Comparison of ENCODE assay signal across 1 cellular context in the genomic region with DNA sequence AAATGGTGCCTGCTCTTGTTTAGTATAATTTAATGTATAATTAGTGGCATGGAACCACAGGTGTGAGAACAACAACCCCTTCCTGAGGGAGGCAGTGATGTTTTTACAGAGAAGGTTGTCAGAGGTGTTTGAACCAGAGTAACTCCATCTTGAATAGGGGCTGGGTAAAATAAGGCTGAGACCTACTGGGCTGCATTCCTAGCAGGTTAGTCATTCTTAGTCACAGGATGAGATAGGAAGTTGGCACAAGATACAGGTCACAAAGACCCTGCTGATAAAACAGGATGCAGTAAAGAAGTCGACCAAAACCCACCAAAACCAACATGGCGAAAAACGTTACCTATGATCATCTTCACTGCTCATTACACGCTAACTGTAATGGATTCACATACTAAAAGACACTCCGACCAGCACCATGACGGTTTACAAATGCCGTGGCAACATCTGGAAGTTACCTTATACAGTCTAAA.
A peak's percentile ranks its signal among the peaks of the same experiment; 100 is the strongest.
TF ChIP-seq lines count a peak whose summit lies in the region.

No MANE protein-coding gene starts in this region.

TF ChIP-seq in K562, 482 proteins besides CTCF, POLR2A, EP300 and RAD21 (continued from another document and continues in another):
- TF ChIP-seq, protein P1, sequence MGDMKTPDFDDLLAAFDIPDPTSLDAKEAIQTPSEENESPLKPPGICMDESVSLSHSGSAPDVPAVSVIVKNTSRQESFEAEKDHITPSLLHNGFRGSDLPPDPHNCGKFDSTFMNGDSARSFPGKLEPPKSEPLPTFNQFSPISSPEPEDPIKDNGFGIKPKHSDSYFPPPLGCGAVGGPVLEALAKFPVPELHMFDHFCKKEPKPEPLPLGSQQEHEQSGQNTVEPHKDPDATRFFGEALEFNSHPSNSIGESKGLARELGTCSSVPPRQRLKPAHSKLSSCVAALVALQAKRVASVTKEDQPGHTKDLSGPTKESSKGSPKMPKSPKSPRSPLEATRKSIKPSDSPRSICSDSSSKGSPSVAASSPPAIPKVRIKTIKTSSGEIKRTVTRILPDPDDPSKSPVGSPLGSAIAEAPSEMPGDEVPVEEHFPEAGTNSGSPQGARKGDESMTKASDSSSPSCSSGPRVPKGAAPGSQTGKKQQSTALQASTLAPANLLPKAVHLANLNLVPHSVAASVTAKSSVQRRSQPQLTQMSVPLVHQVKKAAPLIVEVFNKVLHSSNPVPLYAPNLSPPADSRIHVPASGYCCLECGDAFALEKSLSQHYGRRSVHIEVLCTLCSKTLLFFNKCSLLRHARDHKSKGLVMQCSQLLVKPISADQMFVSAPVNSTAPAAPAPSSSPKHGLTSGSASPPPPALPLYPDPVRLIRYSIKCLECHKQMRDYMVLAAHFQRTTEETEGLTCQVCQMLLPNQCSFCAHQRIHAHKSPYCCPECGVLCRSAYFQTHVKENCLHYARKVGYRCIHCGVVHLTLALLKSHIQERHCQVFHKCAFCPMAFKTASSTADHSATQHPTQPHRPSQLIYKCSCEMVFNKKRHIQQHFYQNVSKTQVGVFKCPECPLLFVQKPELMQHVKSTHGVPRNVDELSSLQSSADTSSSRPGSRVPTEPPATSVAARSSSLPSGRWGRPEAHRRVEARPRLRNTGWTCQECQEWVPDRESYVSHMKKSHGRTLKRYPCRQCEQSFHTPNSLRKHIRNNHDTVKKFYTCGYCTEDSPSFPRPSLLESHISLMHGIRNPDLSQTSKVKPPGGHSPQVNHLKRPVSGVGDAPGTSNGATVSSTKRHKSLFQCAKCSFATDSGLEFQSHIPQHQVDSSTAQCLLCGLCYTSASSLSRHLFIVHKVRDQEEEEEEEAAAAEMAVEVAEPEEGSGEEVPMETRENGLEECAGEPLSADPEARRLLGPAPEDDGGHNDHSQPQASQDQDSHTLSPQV (IDR thresholded peaks at IDR 0.05) = peak; percentile 99
- no peak for TF ChIP-seq MAFF (IDR thresholded peaks at IDR 0.05; ENCODE audit: low read length)
- TF ChIP-seq CBFA2T2 (conservative IDR thresholded peaks at IDR 0.05) = no peak
- TF ChIP-seq ZNF561 (CRISPR knock-in tag; conservative IDR thresholded peaks at IDR 0.05) = peak; percentile 92
- TF ChIP-seq, protein P2, sequence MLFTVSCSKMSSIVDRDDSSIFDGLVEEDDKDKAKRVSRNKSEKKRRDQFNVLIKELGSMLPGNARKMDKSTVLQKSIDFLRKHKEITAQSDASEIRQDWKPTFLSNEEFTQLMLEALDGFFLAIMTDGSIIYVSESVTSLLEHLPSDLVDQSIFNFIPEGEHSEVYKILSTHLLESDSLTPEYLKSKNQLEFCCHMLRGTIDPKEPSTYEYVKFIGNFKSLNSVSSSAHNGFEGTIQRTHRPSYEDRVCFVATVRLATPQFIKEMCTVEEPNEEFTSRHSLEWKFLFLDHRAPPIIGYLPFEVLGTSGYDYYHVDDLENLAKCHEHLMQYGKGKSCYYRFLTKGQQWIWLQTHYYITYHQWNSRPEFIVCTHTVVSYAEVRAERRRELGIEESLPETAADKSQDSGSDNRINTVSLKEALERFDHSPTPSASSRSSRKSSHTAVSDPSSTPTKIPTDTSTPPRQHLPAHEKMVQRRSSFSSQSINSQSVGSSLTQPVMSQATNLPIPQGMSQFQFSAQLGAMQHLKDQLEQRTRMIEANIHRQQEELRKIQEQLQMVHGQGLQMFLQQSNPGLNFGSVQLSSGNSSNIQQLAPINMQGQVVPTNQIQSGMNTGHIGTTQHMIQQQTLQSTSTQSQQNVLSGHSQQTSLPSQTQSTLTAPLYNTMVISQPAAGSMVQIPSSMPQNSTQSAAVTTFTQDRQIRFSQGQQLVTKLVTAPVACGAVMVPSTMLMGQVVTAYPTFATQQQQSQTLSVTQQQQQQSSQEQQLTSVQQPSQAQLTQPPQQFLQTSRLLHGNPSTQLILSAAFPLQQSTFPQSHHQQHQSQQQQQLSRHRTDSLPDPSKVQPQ (CRISPR knock-in tag; IDR thresholded peaks at IDR 0.05; ENCODE audit: borderline replicate concordance) = peak; percentile 81; the same call in 1 of the 2 replicates
- no peak for TF ChIP-seq XRCC3 (IDR thresholded peaks at IDR 0.05)
- peak; percentile 96 for TF ChIP-seq ZNF445 (CRISPR knock-in tag; IDR thresholded peaks at IDR 0.05; ENCODE audit: low read depth)
- TF ChIP-seq, protein P3, sequence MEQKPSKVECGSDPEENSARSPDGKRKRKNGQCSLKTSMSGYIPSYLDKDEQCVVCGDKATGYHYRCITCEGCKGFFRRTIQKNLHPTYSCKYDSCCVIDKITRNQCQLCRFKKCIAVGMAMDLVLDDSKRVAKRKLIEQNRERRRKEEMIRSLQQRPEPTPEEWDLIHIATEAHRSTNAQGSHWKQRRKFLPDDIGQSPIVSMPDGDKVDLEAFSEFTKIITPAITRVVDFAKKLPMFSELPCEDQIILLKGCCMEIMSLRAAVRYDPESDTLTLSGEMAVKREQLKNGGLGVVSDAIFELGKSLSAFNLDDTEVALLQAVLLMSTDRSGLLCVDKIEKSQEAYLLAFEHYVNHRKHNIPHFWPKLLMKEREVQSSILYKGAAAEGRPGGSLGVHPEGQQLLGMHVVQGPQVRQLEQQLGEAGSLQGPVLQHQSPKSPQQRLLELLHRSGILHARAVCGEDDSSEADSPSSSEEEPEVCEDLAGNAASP (IDR thresholded peaks at IDR 0.05) = no peak
- TF ChIP-seq HDAC3 (IDR thresholded peaks at IDR 0.05; ENCODE audit: borderline replicate concordance, partially characterized antibody) = no peak
- TF ChIP-seq, protein P4, sequence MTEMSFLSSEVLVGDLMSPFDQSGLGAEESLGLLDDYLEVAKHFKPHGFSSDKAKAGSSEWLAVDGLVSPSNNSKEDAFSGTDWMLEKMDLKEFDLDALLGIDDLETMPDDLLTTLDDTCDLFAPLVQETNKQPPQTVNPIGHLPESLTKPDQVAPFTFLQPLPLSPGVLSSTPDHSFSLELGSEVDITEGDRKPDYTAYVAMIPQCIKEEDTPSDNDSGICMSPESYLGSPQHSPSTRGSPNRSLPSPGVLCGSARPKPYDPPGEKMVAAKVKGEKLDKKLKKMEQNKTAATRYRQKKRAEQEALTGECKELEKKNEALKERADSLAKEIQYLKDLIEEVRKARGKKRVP (CRISPR knock-in tag; IDR thresholded peaks at IDR 0.05) = peak; percentile 85
- no peak for TF ChIP-seq MCM5 (IDR thresholded peaks at IDR 0.05; ENCODE audit: low read depth)
- TF ChIP-seq ZC3H11A (IDR thresholded peaks at IDR 0.05; ENCODE audit: low read depth, low read length) = no peak
- TF ChIP-seq ARNT (IDR thresholded peaks at IDR 0.05) = no peak
- TF ChIP-seq, protein P5, sequence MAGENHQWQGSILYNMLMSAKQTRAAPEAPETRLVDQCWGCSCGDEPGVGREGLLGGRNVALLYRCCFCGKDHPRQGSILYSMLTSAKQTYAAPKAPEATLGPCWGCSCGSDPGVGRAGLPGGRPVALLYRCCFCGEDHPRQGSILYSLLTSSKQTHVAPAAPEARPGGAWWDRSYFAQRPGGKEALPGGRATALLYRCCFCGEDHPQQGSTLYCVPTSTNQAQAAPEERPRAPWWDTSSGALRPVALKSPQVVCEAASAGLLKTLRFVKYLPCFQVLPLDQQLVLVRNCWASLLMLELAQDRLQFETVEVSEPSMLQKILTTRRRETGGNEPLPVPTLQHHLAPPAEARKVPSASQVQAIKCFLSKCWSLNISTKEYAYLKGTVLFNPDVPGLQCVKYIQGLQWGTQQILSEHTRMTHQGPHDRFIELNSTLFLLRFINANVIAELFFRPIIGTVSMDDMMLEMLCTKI (IDR thresholded peaks at IDR 0.05; ENCODE audit: partially characterized antibody) = no peak
- TF ChIP-seq ZNF785 (CRISPR knock-in tag; IDR thresholded peaks at IDR 0.05) = peak; percentile 83; the same call in 1 of the 2 replicates
- TF ChIP-seq, protein P6, sequence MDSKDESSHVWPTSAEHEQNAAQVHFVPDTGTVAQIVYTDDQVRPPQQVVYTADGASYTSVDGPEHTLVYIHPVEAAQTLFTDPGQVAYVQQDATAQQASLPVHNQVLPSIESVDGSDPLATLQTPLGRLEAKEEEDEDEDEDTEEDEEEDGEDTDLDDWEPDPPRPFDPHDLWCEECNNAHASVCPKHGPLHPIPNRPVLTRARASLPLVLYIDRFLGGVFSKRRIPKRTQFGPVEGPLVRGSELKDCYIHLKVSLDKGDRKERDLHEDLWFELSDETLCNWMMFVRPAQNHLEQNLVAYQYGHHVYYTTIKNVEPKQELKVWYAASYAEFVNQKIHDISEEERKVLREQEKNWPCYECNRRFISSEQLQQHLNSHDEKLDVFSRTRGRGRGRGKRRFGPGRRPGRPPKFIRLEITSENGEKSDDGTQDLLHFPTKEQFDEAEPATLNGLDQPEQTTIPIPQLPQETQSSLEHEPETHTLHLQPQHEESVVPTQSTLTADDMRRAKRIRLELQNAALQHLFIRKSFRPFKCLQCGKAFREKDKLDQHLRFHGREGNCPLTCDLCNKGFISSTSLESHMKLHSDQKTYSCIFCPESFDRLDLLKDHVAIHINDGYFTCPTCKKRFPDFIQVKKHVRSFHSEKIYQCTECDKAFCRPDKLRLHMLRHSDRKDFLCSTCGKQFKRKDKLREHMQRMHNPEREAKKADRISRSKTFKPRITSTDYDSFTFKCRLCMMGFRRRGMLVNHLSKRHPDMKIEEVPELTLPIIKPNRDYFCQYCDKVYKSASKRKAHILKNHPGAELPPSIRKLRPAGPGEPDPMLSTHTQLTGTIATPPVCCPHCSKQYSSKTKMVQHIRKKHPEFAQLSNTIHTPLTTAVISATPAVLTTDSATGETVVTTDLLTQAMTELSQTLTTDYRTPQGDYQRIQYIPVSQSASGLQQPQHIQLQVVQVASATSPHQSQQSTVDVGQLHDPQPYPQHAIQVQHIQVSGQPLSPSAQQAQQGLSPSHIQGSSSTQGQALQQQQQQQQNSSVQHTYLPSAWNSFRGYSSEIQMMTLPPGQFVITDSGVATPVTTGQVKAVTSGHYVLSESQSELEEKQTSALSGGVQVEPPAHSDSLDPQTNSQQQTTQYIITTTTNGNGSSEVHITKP (IDR thresholded peaks at IDR 0.05; ENCODE audit: partially characterized antibody) = no peak
- TF ChIP-seq, protein P7, sequence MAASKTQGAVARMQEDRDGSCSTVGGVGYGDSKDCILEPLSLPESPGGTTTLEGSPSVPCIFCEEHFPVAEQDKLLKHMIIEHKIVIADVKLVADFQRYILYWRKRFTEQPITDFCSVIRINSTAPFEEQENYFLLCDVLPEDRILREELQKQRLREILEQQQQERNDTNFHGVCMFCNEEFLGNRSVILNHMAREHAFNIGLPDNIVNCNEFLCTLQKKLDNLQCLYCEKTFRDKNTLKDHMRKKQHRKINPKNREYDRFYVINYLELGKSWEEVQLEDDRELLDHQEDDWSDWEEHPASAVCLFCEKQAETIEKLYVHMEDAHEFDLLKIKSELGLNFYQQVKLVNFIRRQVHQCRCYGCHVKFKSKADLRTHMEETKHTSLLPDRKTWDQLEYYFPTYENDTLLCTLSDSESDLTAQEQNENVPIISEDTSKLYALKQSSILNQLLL (CRISPR knock-in tag; IDR thresholded peaks at IDR 0.05; ENCODE audit: borderline replicate concordance) = no peak
- TF ChIP-seq SIN3B (IDR thresholded peaks at IDR 0.05; ENCODE audit: low read depth) = no peak
- TF ChIP-seq ZNF134 (CRISPR knock-in tag; conservative IDR thresholded peaks at IDR 0.05) = peak; percentile 82
- TF ChIP-seq SMAD1 (IDR thresholded peaks at IDR 0.05; ENCODE audit: low read depth, low read length, partially characterized antibody) = no peak
- TF ChIP-seq PTRF (tag; IDR thresholded peaks at IDR 0.05) = peak; percentile 96
- TF ChIP-seq, protein P8, sequence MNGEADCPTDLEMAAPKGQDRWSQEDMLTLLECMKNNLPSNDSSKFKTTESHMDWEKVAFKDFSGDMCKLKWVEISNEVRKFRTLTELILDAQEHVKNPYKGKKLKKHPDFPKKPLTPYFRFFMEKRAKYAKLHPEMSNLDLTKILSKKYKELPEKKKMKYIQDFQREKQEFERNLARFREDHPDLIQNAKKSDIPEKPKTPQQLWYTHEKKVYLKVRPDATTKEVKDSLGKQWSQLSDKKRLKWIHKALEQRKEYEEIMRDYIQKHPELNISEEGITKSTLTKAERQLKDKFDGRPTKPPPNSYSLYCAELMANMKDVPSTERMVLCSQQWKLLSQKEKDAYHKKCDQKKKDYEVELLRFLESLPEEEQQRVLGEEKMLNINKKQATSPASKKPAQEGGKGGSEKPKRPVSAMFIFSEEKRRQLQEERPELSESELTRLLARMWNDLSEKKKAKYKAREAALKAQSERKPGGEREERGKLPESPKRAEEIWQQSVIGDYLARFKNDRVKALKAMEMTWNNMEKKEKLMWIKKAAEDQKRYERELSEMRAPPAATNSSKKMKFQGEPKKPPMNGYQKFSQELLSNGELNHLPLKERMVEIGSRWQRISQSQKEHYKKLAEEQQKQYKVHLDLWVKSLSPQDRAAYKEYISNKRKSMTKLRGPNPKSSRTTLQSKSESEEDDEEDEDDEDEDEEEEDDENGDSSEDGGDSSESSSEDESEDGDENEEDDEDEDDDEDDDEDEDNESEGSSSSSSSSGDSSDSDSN (IDR thresholded peaks at IDR 0.05; ENCODE audit: borderline replicate concordance in 1 of 2, low read depth in 2 of 2, low read length in 2 of 2) = no peak
- no peak for TF ChIP-seq HEY1 (CRISPR knock-in tag; IDR thresholded peaks at IDR 0.05; ENCODE audit: borderline replicate concordance)
- TF ChIP-seq MYC (IDR thresholded peaks at IDR 0.05; ENCODE audit: low read depth, low read length) = no peak
- peak; percentile 70; the same call in 1 of the 2 replicates for TF ChIP-seq MYC (CRISPR knock-in tag; IDR thresholded peaks at IDR 0.05; ENCODE audit: borderline replicate concordance, low read depth)
- no peak for TF ChIP-seq TBP (optimal IDR thresholded peaks at IDR 0.05; ENCODE audit: low read depth, low read length)
- no peak for TF ChIP-seq KDM4B (IDR thresholded peaks at IDR 0.05; ENCODE audit: borderline replicate concordance in 2 of 2, low read depth in 1 of 2)
- TF ChIP-seq HDGF (IDR thresholded peaks at IDR 0.05) = no peak
- no peak for TF ChIP-seq LARP7 (IDR thresholded peaks at IDR 0.05)
- 0 out of 2 replicates have a peak, but pooled peaks have one; percentile 68 for TF ChIP-seq ZNF717 (CRISPR knock-in tag; IDR thresholded peaks at IDR 0.05)
- TF ChIP-seq RHOXF2B (CRISPR knock-in tag; conservative IDR thresholded peaks at IDR 0.05) = peak; percentile 91; the same call in 1 of the 2 replicates
- TF ChIP-seq, protein P9, sequence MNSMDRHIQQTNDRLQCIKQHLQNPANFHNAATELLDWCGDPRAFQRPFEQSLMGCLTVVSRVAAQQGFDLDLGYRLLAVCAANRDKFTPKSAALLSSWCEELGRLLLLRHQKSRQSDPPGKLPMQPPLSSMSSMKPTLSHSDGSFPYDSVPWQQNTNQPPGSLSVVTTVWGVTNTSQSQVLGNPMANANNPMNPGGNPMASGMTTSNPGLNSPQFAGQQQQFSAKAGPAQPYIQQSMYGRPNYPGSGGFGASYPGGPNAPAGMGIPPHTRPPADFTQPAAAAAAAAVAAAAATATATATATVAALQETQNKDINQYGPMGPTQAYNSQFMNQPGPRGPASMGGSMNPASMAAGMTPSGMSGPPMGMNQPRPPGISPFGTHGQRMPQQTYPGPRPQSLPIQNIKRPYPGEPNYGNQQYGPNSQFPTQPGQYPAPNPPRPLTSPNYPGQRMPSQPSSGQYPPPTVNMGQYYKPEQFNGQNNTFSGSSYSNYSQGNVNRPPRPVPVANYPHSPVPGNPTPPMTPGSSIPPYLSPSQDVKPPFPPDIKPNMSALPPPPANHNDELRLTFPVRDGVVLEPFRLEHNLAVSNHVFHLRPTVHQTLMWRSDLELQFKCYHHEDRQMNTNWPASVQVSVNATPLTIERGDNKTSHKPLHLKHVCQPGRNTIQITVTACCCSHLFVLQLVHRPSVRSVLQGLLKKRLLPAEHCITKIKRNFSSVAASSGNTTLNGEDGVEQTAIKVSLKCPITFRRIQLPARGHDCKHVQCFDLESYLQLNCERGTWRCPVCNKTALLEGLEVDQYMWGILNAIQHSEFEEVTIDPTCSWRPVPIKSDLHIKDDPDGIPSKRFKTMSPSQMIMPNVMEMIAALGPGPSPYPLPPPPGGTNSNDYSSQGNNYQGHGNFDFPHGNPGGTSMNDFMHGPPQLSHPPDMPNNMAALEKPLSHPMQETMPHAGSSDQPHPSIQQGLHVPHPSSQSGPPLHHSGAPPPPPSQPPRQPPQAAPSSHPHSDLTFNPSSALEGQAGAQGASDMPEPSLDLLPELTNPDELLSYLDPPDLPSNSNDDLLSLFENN (IDR thresholded peaks at IDR 0.05; ENCODE audit: low read depth in 2 of 2, low read length in 2 of 2) = no peak
- peak; percentile 16; the same call in 1 of the 2 replicates for TF ChIP-seq SMARCA4 (IDR thresholded peaks at IDR 0.05)
- TF ChIP-seq PTTG1 (tag; IDR thresholded peaks at IDR 0.05; ENCODE audit: low read depth) = peak; percentile 98
- TF ChIP-seq EZH2 (IDR thresholded peaks at IDR 0.05; ENCODE audit: borderline replicate concordance, low read depth, low read length) = no peak
